ENCODE assay signal across 28 cellular contexts in the genomic region with DNA sequence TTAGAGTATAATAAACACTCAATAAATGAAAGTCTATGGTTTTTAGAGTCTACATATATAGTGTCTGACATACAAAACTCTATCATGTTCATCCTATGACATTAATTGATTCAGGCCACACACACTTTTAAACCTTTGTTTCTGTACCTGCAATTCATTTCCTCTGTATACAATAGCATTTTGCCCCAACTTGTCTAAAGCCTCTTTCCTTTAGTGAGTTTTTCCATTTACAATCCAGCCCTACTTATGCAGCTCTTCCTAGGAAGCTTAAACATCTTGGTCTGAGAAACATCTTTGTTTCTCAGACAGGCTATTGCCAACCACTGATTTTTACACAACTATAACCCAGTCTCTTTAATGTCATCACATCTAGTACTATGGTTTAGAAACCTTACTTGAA.
"Had no signal": no experiment of that assay in that cellular context is flagged by ENCODE, and none has a peak within 500 bp of the region (broad histone marks: within the 10 kb centered on the region; RNA-seq: fewer than 3 reads in every experiment).

No MANE protein-coding gene starts in this region.

- H3K27ac ChIP-seq: colonic mucosa, epithelial cell of prostate, esophagus squamous epithelium, gastrocnemius medialis, heart right ventricle, left lung, lower lobe of right lung had no signal

- H3K27me3 ChIP-seq: colonic mucosa, esophagus squamous epithelium, gastrocnemius medialis, heart right ventricle, left lung had no signal

- H3K9me3 Mint-ChIP-seq: dendritic cell treated with granulocyte-macrophage colony-stimulating factor and Interleukin-4, amounts not matched to agents 40 ng/mL and 50 ng/mL, for 4 days; memory B cell; naive thymus-derived CD4-positive, alpha-beta T cell had no signal

- H3K36me3 Mint-ChIP-seq: memory B cell; naive thymus-derived CD4-positive, alpha-beta T cell had no signal

- DNase-seq: colonic mucosa; cortex of kidney; effector CD4-positive, alpha-beta T cell; effector memory CD4-positive, alpha-beta T cell; erythroblast; esophagus squamous epithelium; foreskin fibroblast; foreskin melanocyte; gastrocnemius medialis; glutamatergic neuron; head of caudate nucleus; heart right ventricle; hippocampal formation; kidney; kidney glomerular epithelial cell; left colon; left lung; left ventricle myocardium superior; lower lobe of right lung; mesendoderm; midbrain; naive thymus-derived CD4-positive, alpha-beta T cell had no signal

- H3K36me3 ChIP-seq: colonic mucosa, esophagus squamous epithelium, gastrocnemius medialis, heart right ventricle, left lung, lower lobe of right lung had no signal

- H3K4me1 ChIP-seq: colonic mucosa, esophagus squamous epithelium, gastrocnemius medialis, lower lobe of right lung had no signal

- H3K27ac Mint-ChIP-seq: dendritic cell treated with granulocyte-macrophage colony-stimulating factor and Interleukin-4, amounts not matched to agents 40 ng/mL and 50 ng/mL, for 4 days; memory B cell; naive thymus-derived CD4-positive, alpha-beta T cell had no signal

- H3K4me3 Mint-ChIP-seq: dendritic cell treated with granulocyte-macrophage colony-stimulating factor and Interleukin-4, amounts not matched to agents 40 ng/mL and 50 ng/mL, for 4 days; memory B cell; naive thymus-derived CD4-positive, alpha-beta T cell had no signal

- FAIRE-seq: endothelial cell of umbilical vein, islet of Langerhans, kidney had no signal

- H3K9me3 ChIP-seq: colonic mucosa, esophagus squamous epithelium, gastrocnemius medialis, heart right ventricle, left lung, lower lobe of right lung had no signal

- H3K4me3 ChIP-seq: colonic mucosa, esophagus squamous epithelium, gastrocnemius medialis, heart right ventricle, left lung, lower lobe of right lung had no signal

- ATAC-seq: esophagus mucosa; gastrocnemius medialis; heart right ventricle; left colon; left lung; left ventricle myocardium superior; lower lobe of right lung; naive thymus-derived CD4-positive, alpha-beta T cell had no signal

- H3K27me3 Mint-ChIP-seq: dendritic cell treated with granulocyte-macrophage colony-stimulating factor and Interleukin-4, amounts not matched to agents 40 ng/mL and 50 ng/mL, for 4 days had no signal
